In the genomic region with DNA sequence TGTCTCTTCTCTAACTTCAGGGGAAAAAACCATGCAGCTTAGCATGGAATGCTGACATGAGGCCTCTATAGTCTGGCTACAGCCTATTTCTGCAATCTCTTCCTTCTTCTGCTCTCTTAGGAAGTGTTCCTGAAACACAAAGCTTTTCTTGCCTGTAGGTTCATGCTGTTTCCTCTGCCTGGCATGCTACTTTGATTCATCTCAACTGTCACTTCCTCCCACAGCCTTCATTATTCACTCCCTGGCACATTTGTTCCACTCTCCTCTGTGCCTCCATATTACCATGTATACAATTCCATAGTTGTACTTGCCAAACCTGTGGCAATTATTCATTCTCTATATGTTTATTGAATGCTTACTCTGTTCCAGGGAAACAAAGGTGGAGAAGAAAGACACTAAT, we compare ENCODE assay signal across 16 cellular contexts.
A peak's percentile ranks its signal among the peaks of the same experiment; 100 is the strongest.
DNase-seq lines count a peak whose midpoint lies in the region; ATAC-seq, FAIRE-seq and TF ChIP-seq lines count a peak whose summit lies in the region.
"Had no signal": no experiment of that assay in that cellular context is flagged by ENCODE, and none has a peak within 500 bp of the region (broad histone marks: within the 10 kb centered on the region; RNA-seq: fewer than 3 reads in every experiment).

No MANE protein-coding gene starts in this region.

- no peak for ATAC-seq in omental fat pad (ENCODE audit: low FRiP score)
- ATAC-seq: GM12878 had no signal

- H3K9me3 ChIP-seq in right atrium auricular region, result no peaks in the 10 kb centered on the region

- H3K36me3 ChIP-seq in bronchial epithelial cell (ENCODE audit: control insufficient read depth, insufficient read depth, low read length) (no peaks in the 10 kb centered on the region), right atrium auricular region (no peaks in the 10 kb centered on the region)

- no peaks in the 10 kb centered on the region for H3K4me1 ChIP-seq in right atrium auricular region

- no peak for TF ChIP-seq CTCF in bronchial epithelial cell (IDR thresholded peaks at IDR 0.05; ENCODE audit: insufficient read depth, low read length, severe bottlenecking)
- no peak for TF ChIP-seq CTCF in right atrium auricular region (IDR thresholded peaks at IDR 0.05)
- TF ChIP-seq CTCF in omental fat pad (IDR thresholded peaks at IDR 0.05), result no peak

- no peaks in the 10 kb centered on the region for H3K27me3 ChIP-seq in bronchial epithelial cell (ENCODE audit: control insufficient read depth, insufficient read depth, low read length)
- no peaks in the 10 kb centered on the region for H3K27me3 ChIP-seq in right atrium auricular region

- H3K4me3 ChIP-seq in Jurkat, Clone E6-1 (ENCODE audit: low read length), result no peak overlapping the region
- no peak overlapping the region for H3K4me3 ChIP-seq in bronchial epithelial cell (ENCODE audit: low read depth, low read length)
- H3K4me3 ChIP-seq in right atrium auricular region, result no peak overlapping the region
- H3K4me3 ChIP-seq: GM12878 had no signal

- no peak for FAIRE-seq in bronchial epithelial cell (lab: Jason Lieb, UNC)
- FAIRE-seq: GM12878, GM18507 had no signal

- no peak overlapping the region for H3K27ac ChIP-seq in right atrium auricular region

- peak; percentile 26 to 44 for DNase-seq in NCI-H2081 (lab: John Stamatoyannopoulos, UW)
- no peak for DNase-seq in NCI-H2081 treated with DMSO at 0.1 percent for 48 hours (lab: John Stamatoyannopoulos, UW)
- peak; percentile 1 for DNase-seq in Jurkat, Clone E6-1 (ENCODE audit: low read depth, low spot score)
- peak; percentile 5 for DNase-seq in bronchial epithelial cell (ENCODE audit: low read depth)
- DNase-seq in pons (ENCODE audit: low spot score), result peak; percentile 16
- no peak for DNase-seq in right atrium auricular region (ENCODE audit: low spot score)
- no peak for DNase-seq in omental fat pad (ENCODE audit: low spot score)
- DNase-seq in OCI-M1 (lab: John Stamatoyannopoulos, UW), result no peak
- DNase-seq: 8988T; C1 segment of cervical spinal cord; CD4-positive, alpha-beta T cell; DMS79; HCEC 1CT; HFFc6 had no signal

Comparison
In these comparisons a context has a peak if more than half of its experiments do, and no peak if none do; other contexts are left out.
1. DNase-seq: peak in NCI-H2081 (2 of 2), Jurkat, Clone E6-1 (single experiment), bronchial epithelial cell (single experiment) and pons (single experiment); none in NCI-H2081 treated with DMSO at 0.1 percent for 48 hours (single experiment), right atrium auricular region (single experiment), omental fat pad (single experiment) and OCI-M1 (single experiment).